In genomic region chr16:71927383-71927782, GRCh38 we compare ENCODE assay signal across 9 cellular contexts. TPM values are rescaled to one million over a fixed set of nuclear protein-coding genes. Genes with fewer than 3 reads are reported as not detected.
DNase-seq lines count a peak whose midpoint lies in the region; ATAC-seq, FAIRE-seq and TF ChIP-seq lines count a peak whose summit lies in the region.
"Had no signal": no experiment of that assay in that cellular context is flagged by ENCODE, and none has a peak within 500 bp of the region (broad histone marks: within the 10 kb centered on the region; RNA-seq: fewer than 3 reads in every experiment).

No MANE protein-coding gene starts in this region.

- H3K27ac ChIP-seq in astrocyte (ENCODE audit: low read depth, low read length) = peak overlapping the region; percentile 39

- no peaks in the 10 kb centered on the region for H3K27me3 ChIP-seq in astrocyte (ENCODE audit: insufficient read depth, low read length)

- H3K27me3 Mint-ChIP-seq in activated CD8-positive, alpha-beta T cell treated with anti-CD3 and anti-CD28 coated beads for 36 hours = no peaks in the 10 kb centered on the region
- H3K27me3 Mint-ChIP-seq in activated CD8-positive, alpha-beta T cell treated with anti-CD3 and anti-CD28 coated beads, Interleukin-2, amount 10 ng/mL, durations not matched to agents 7 days and 5 days (ENCODE audit: low read depth) = no peaks in the 10 kb centered on the region
- H3K27me3 Mint-ChIP-seq in astrocyte (ENCODE audit: low read depth, unreplicated experiment) = no peaks in the 10 kb centered on the region
- no peaks in the 10 kb centered on the region for H3K27me3 Mint-ChIP-seq in type B pancreatic cell
- H3K27me3 Mint-ChIP-seq: naive B cell had no signal

- H3K9me3 Mint-ChIP-seq in activated CD8-positive, alpha-beta T cell treated with anti-CD3 and anti-CD28 coated beads for 36 hours = no peaks in the 10 kb centered on the region
- no peaks in the 10 kb centered on the region for H3K9me3 Mint-ChIP-seq in activated CD8-positive, alpha-beta T cell treated with anti-CD3 and anti-CD28 coated beads, Interleukin-2, amount 10 ng/mL, durations not matched to agents 7 days and 5 days (ENCODE audit: insufficient read depth)
- peaks cover 3% of the 10 kb centered on the region for H3K9me3 Mint-ChIP-seq in astrocyte (ENCODE audit: unreplicated experiment)
- H3K9me3 Mint-ChIP-seq in type B pancreatic cell = no peaks in the 10 kb centered on the region
- H3K9me3 Mint-ChIP-seq: naive B cell had no signal

- H3K9me3 ChIP-seq in astrocyte (ENCODE audit: insufficient read depth, low read depth, low read length) = no peaks in the 10 kb centered on the region

- peak overlapping the region; percentile 19 for H3K9ac ChIP-seq in astrocyte (ENCODE audit: low read length)

- H3K4me1 Mint-ChIP-seq in activated CD8-positive, alpha-beta T cell treated with anti-CD3 and anti-CD28 coated beads for 36 hours (ENCODE audit: low read depth) = peaks cover 14% of the 10 kb centered on the region
- H3K4me1 Mint-ChIP-seq in activated CD8-positive, alpha-beta T cell treated with anti-CD3 and anti-CD28 coated beads, Interleukin-2, amount 10 ng/mL, durations not matched to agents 7 days and 5 days (ENCODE audit: low read depth) = peaks cover 16% of the 10 kb centered on the region
- H3K4me1 Mint-ChIP-seq in astrocyte (ENCODE audit: low read depth, unreplicated experiment) = peaks cover 54% of the 10 kb centered on the region
- H3K4me1 Mint-ChIP-seq in type B pancreatic cell (ENCODE audit: unreplicated experiment) = peaks cover 15% of the 10 kb centered on the region

- ATAC-seq in activated CD8-positive, alpha-beta T cell treated with anti-CD3 and anti-CD28 coated beads for 36 hours = no peak
- no peak for ATAC-seq in activated CD8-positive, alpha-beta T cell treated with anti-CD3 and anti-CD28 coated beads, Interleukin-2, amount 10 ng/mL, durations not matched to agents 7 days and 5 days
- no peak for ATAC-seq in HG03342 (IDR thresholded peaks at IDR 0.05; ENCODE audit: unreplicated experiment)

- H4K20me1 ChIP-seq in astrocyte (ENCODE audit: insufficient read depth, low read length) = peaks cover 79% of the 10 kb centered on the region

- no peak overlapping the region for H3K4me3 ChIP-seq in astrocyte (ENCODE audit: insufficient read depth, low read depth, low read length)

- H3K4me2 ChIP-seq in astrocyte (ENCODE audit: low read length) = peak overlapping the region; percentile 50

- H3K4me1 ChIP-seq in astrocyte (ENCODE audit: insufficient read depth, low read length) = peaks cover 53% of the 10 kb centered on the region

- POLR2A ChIA-PET in activated CD8-positive, alpha-beta T cell treated with anti-CD3 and anti-CD28 coated beads for 36 hours (lab: Charles Lee) = no interaction called here
- POLR2A ChIA-PET in activated CD8-positive, alpha-beta T cell treated with anti-CD3 and anti-CD28 coated beads, Interleukin-2, amount 10 ng/mL, durations not matched to agents 7 days and 5 days (lab: Charles Lee) = interaction anchor here (0.7 kb wide), 1 partner anchor 44 kb away, joined by 3 read pairs; no protein-coding TSS in a partner anchor

- no peak for TF ChIP-seq CTCF in activated CD8-positive, alpha-beta T cell treated with anti-CD3 and anti-CD28 coated beads for 36 hours (IDR thresholded peaks at IDR 0.05)
- TF ChIP-seq CTCF in astrocyte (IDR thresholded peaks at IDR 0.05; ENCODE audit: insufficient read depth, low read depth, low read length) (no peak), type B pancreatic cell (conservative IDR thresholded peaks at IDR 0.05) (no peak)

- H3K4me3 Mint-ChIP-seq in activated CD8-positive, alpha-beta T cell treated with anti-CD3 and anti-CD28 coated beads for 36 hours = no peak overlapping the region
- no peak overlapping the region for H3K4me3 Mint-ChIP-seq in activated CD8-positive, alpha-beta T cell treated with anti-CD3 and anti-CD28 coated beads, Interleukin-2, amount 10 ng/mL, durations not matched to agents 7 days and 5 days
- H3K4me3 Mint-ChIP-seq in astrocyte (ENCODE audit: unreplicated experiment) (peak overlapping the region; percentile 31), type B pancreatic cell (peak overlapping the region; percentile 37)
- H3K4me3 Mint-ChIP-seq: naive B cell had no signal

- DNase-seq in activated CD8-positive, alpha-beta T cell treated with anti-CD3 and anti-CD28 coated beads for 36 hours = no peak
- no peak for DNase-seq in activated CD8-positive, alpha-beta T cell treated with anti-CD3 and anti-CD28 coated beads, Interleukin-2, amount 10 ng/mL, durations not matched to agents 7 days and 5 days
- DNase-seq in astrocyte (ENCODE audit: low read depth) = peak; percentile 88
- peak; percentile 94 for DNase-seq in kidney tubule cell (ENCODE audit: low spot score)
- no peak for DNase-seq in type B pancreatic cell (ENCODE audit: extremely low spot score, unreplicated experiment)
- no peak for DNase-seq in NCI-H2227 treated with DMSO at 0.1 percent for 48 hours (lab: John Stamatoyannopoulos, UW)
- no peak for DNase-seq in NCI-H748 (lab: John Stamatoyannopoulos, UW; ENCODE audit: unreplicated experiment)
- DNase-seq: naive B cell had no signal

- FAIRE-seq in astrocyte (lab: Jason Lieb, UNC) = no peak

- CTCF ChIA-PET in activated CD8-positive, alpha-beta T cell treated with anti-CD3 and anti-CD28 coated beads for 36 hours (lab: Charles Lee) = no interaction called here
- CTCF ChIA-PET in activated CD8-positive, alpha-beta T cell treated with anti-CD3 and anti-CD28 coated beads, Interleukin-2, amount 10 ng/mL, durations not matched to agents 7 days and 5 days (lab: Charles Lee) = no interaction called here

- intact Hi-C loops in activated CD8-positive, alpha-beta T cell treated with anti-CD3 and anti-CD28 coated beads for 36 hours (cut with micrococcal nuclease) = no loop called here

- peaks cover 35% of the 10 kb centered on the region for H3K36me3 ChIP-seq in astrocyte (ENCODE audit: insufficient read depth, low read length)

- H2AFZ ChIP-seq in astrocyte (ENCODE audit: low read depth, low read length) = no peak overlapping the region

- H3K36me3 Mint-ChIP-seq in activated CD8-positive, alpha-beta T cell treated with anti-CD3 and anti-CD28 coated beads for 36 hours (ENCODE audit: low read depth) = peaks cover 50% of the 10 kb centered on the region
- peaks cover 62% of the 10 kb centered on the region for H3K36me3 Mint-ChIP-seq in activated CD8-positive, alpha-beta T cell treated with anti-CD3 and anti-CD28 coated beads, Interleukin-2, amount 10 ng/mL, durations not matched to agents 7 days and 5 days (ENCODE audit: low read depth)
- H3K36me3 Mint-ChIP-seq in astrocyte (ENCODE audit: low read depth, unreplicated experiment) (peaks cover 13% of the 10 kb centered on the region), type B pancreatic cell (peaks cover 44% of the 10 kb centered on the region)

- H3K27ac Mint-ChIP-seq in activated CD8-positive, alpha-beta T cell treated with anti-CD3 and anti-CD28 coated beads for 36 hours = peak overlapping the region; percentile 66
- no peak overlapping the region for H3K27ac Mint-ChIP-seq in activated CD8-positive, alpha-beta T cell treated with anti-CD3 and anti-CD28 coated beads, Interleukin-2, amount 10 ng/mL, durations not matched to agents 7 days and 5 days
- H3K27ac Mint-ChIP-seq in astrocyte (ENCODE audit: unreplicated experiment) (peak overlapping the region; percentile 77), type B pancreatic cell (peak overlapping the region; percentile 72)

- H3K79me2 ChIP-seq in astrocyte (ENCODE audit: insufficient read depth, low read length) = peaks cover 55% of the 10 kb centered on the region

RNA-seq across cellular contexts. Expression of gene IST1, which starts 32.1 kb away (rescaled TPM):
- 100 to 1,000 TPM; 157 to 175 TPM for total RNA-seq in activated CD8-positive, alpha-beta T cell treated with anti-CD3 and anti-CD28 coated beads for 36 hours
- total RNA-seq in activated CD8-positive, alpha-beta T cell treated with anti-CD3 and anti-CD28 coated beads, Interleukin-2, amount 10 ng/mL, durations not matched to agents 7 days and 5 days = 100 to 1,000 TPM; 155 to 174 TPM
- total RNA-seq in astrocyte = 232 and 241 TPM in 2 replicates
- total RNA-seq in type B pancreatic cell (ENCODE audit: low replicate concordance) = 232 and 233 TPM in 2 replicates

RNA-seq across cellular contexts. Expression of gene ZNF821, which starts 43.4 kb away (rescaled TPM):
- 1 to 10 TPM; 5.6 to 6.2 TPM for total RNA-seq in activated CD8-positive, alpha-beta T cell treated with anti-CD3 and anti-CD28 coated beads for 36 hours
- 1 to 10 TPM; 3.7 to 4.1 TPM for total RNA-seq in activated CD8-positive, alpha-beta T cell treated with anti-CD3 and anti-CD28 coated beads, Interleukin-2, amount 10 ng/mL, durations not matched to agents 7 days and 5 days
- total RNA-seq in astrocyte = 9.3 and 10.4 TPM in 2 replicates
- total RNA-seq in type B pancreatic cell (ENCODE audit: low replicate concordance) = 12.8 and 18.5 TPM in 2 replicates

Comparison
In these comparisons a context has a peak if more than half of its experiments do, and no peak if none do; other contexts are left out.
1. DNase-seq: peak in astrocyte (single experiment) and kidney tubule cell (single experiment); none in activated CD8-positive, alpha-beta T cell treated with anti-CD3 and anti-CD28 coated beads for 36 hours (single experiment), activated CD8-positive, alpha-beta T cell treated with anti-CD3 and anti-CD28 coated beads, Interleukin-2, amount 10 ng/mL, durations not matched to agents 7 days and 5 days (single experiment), type B pancreatic cell (single experiment), NCI-H2227 treated with DMSO at 0.1 percent for 48 hours (single experiment) and NCI-H748 (single experiment).
2. H3K4me3 Mint-ChIP-seq: peak in astrocyte (single experiment) and type B pancreatic cell (single experiment); none in activated CD8-positive, alpha-beta T cell treated with anti-CD3 and anti-CD28 coated beads for 36 hours (single experiment) and activated CD8-positive, alpha-beta T cell treated with anti-CD3 and anti-CD28 coated beads, Interleukin-2, amount 10 ng/mL, durations not matched to agents 7 days and 5 days (single experiment).